Comparison of ENCODE assay signal across 9 cellular contexts in the genomic region with DNA sequence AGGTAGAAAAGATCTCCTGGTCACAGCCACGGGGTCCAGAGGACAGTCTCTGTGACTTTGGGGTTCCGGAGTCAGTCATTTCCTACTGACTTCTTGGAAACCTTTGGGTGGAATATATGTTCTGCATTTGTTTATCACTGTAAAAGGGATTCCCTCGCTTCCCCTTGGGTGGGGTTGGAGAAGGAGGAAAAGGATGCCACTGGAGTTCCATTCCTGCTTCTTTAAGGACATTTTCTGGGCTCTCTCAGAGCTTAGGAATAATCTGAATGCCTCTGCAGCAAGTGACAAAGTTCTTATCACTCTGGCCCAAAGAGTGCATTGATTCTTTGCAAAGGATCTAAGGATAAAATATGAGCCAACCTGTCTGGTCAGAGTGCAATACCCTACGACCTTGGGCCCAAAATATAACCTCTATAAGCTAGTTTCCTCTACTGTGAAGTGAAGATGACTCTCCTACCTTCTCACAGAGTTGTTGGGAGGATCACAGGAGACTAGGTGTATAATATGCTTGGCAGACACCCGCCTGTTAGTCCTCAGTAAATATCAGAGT. TPM values are rescaled to one million over a fixed set of nuclear protein-coding genes. Genes with fewer than 3 reads are reported as not detected.
A peak's percentile ranks its signal among the peaks of the same experiment; 100 is the strongest.
DNase-seq lines count a peak whose midpoint lies in the region; ATAC-seq and TF ChIP-seq lines count a peak whose summit lies in the region.
"Had no signal": no experiment of that assay in that cellular context is flagged by ENCODE, and none has a peak within 500 bp of the region (broad histone marks: within the 10 kb centered on the region; RNA-seq: fewer than 3 reads in every experiment).

No MANE protein-coding gene starts in this region.

- H3K9me3 Mint-ChIP-seq in CD8-positive, alpha-beta memory T cell, result no peaks in the 10 kb centered on the region

- H3K4me3 ChIP-seq in CD8-positive, alpha-beta memory T cell (ENCODE audit: low read length), result peak overlapping the region; percentile 51
- H3K4me3 ChIP-seq in RWPE2 (ENCODE audit: severe bottlenecking), result no peak overlapping the region
- no peak overlapping the region for H3K4me3 ChIP-seq in gastroesophageal sphincter
- no peak overlapping the region for H3K4me3 ChIP-seq in skeletal muscle satellite cell (ENCODE audit: low read length)
- H3K4me3 ChIP-seq: K562 had no signal

- peaks cover 3 to 32% (median 13%) of the 10 kb centered on the region in 3 donors for H3K36me3 Mint-ChIP-seq in CD8-positive, alpha-beta memory T cell

- peak overlapping the region; percentile 43 to 87 (median 82) for H3K4me3 Mint-ChIP-seq in CD8-positive, alpha-beta memory T cell

- no peak for TF ChIP-seq POLR2A in gastroesophageal sphincter (IDR thresholded peaks at IDR 0.05)

- TF ChIP-seq CTCF in RWPE2 (IDR thresholded peaks at IDR 0.05; ENCODE audit: poor library complexity, severe bottlenecking), result no peak
- TF ChIP-seq CTCF in gastroesophageal sphincter (IDR thresholded peaks at IDR 0.05), result no peak

- 70 to 87% methylated on average over 1 to 3 of the region's 5 CpGs for WGBS in gastroesophageal sphincter (ENCODE audit: low coverage in 1 of 2), 2 donors

- peak overlapping the region; percentile 55 for H3K27ac ChIP-seq in CD8-positive, alpha-beta memory T cell (ENCODE audit: low read depth, low read length)
- peak overlapping the region; percentile 80 for H3K27ac ChIP-seq in RWPE2 (ENCODE audit: poor library complexity, severe bottlenecking)
- H3K27ac ChIP-seq in gastroesophageal sphincter, result peak overlapping the region in 3 of 4 donors; percentile 45 to 60 (median 58)

- no peaks in the 10 kb centered on the region for H3K27me3 Mint-ChIP-seq in CD8-positive, alpha-beta memory T cell

- H3K4me1 Mint-ChIP-seq in CD8-positive, alpha-beta memory T cell, result peaks cover 97 to 98% (median 98%) of the 10 kb centered on the region in 3 donors

- H3K27me3 ChIP-seq in CD8-positive, alpha-beta memory T cell (ENCODE audit: insufficient read depth, low read length, poor library complexity, severe bottlenecking), result no peaks in the 10 kb centered on the region
- no peaks in the 10 kb centered on the region for H3K27me3 ChIP-seq in RWPE2 (ENCODE audit: insufficient read depth, poor library complexity, severe bottlenecking)
- H3K27me3 ChIP-seq in gastroesophageal sphincter, result no peaks in the 10 kb centered on the region
- H3K27me3 ChIP-seq in skeletal muscle satellite cell (ENCODE audit: control insufficient read depth, insufficient read depth, low read length), result peaks cover 25% of the 10 kb centered on the region

- CTCF ChIA-PET in CD8-positive, alpha-beta memory T cell (lab: Charles Lee), result interaction anchor here (0.7 to 15.1 kb wide), 8 partner anchors 15 to 204 kb away, joined by 3 to 208 read pairs (median 3); a partner anchor contains a TSS

- no peak for DNase-seq in CD8-positive, alpha-beta memory T cell
- DNase-seq in RWPE2 (ENCODE audit: low spot score), result no peak
- DNase-seq in cerebellum (ENCODE audit: low spot score), result no peak
- no peak for DNase-seq in stimulated activated naive CD4-positive, alpha-beta T cell (lab: John Stamatoyannopoulos, UW)
- no peak for DNase-seq in NCI-H524 treated with DMSO at 0.1 percent for 48 hours (lab: John Stamatoyannopoulos, UW)
- DNase-seq in stimulated activated CD4-positive, alpha-beta T cell treated with anti-CD3 and anti-CD28 coated beads, Interleukin-4, amount 100 ng/mL, for 4 hours, result no peak

- no peak for TF ChIP-seq EP300 in gastroesophageal sphincter (IDR thresholded peaks at IDR 0.05)

- H3K36me3 ChIP-seq in CD8-positive, alpha-beta memory T cell (ENCODE audit: insufficient read depth, low read length), result peaks cover 9% of the 10 kb centered on the region
- H3K36me3 ChIP-seq in RWPE2 (ENCODE audit: low read depth) (no peaks in the 10 kb centered on the region), gastroesophageal sphincter (no peaks in the 10 kb centered on the region), skeletal muscle satellite cell (ENCODE audit: insufficient read depth, low read length) (no peaks in the 10 kb centered on the region)

- POLR2A ChIA-PET in CD8-positive, alpha-beta memory T cell (lab: Charles Lee), result interaction anchor here (0.6 to 10.2 kb wide), 7 partner anchors 8 to 132 kb away, joined by 3 to 108 read pairs (median 4); a partner anchor contains a TSS

- ATAC-seq in RWPE2 (ENCODE audit: low read depth), result no peak
- ATAC-seq in gastroesophageal sphincter, result no peak
- ATAC-seq: K562 had no signal

- H3K9me3 ChIP-seq in CD8-positive, alpha-beta memory T cell (ENCODE audit: low read length), result no peaks in the 10 kb centered on the region
- H3K9me3 ChIP-seq in RWPE2 (ENCODE audit: severe bottlenecking) (no peaks in the 10 kb centered on the region), gastroesophageal sphincter (no peaks in the 10 kb centered on the region), skeletal muscle satellite cell (replicated peaks; ENCODE audit: low read length) (no peaks in the 10 kb centered on the region)

- H3K9ac ChIP-seq in skeletal muscle satellite cell (ENCODE audit: low read depth, low read length), result no peak overlapping the region

- H3K4me2 ChIP-seq in skeletal muscle satellite cell (ENCODE audit: low read length), result peak overlapping the region; percentile 57

- H3K27ac Mint-ChIP-seq in CD8-positive, alpha-beta memory T cell, result peak overlapping the region; percentile 87 to 99 (median 95)

- H3K4me1 ChIP-seq in CD8-positive, alpha-beta memory T cell (ENCODE audit: insufficient read depth, low read length), result peaks cover 99% of the 10 kb centered on the region
- H3K4me1 ChIP-seq in RWPE2 (ENCODE audit: insufficient read depth, poor library complexity, severe bottlenecking) (peaks cover 19% of the 10 kb centered on the region), gastroesophageal sphincter (peaks cover 5 to 59% (median 18%) of the 10 kb centered on the region in 3 donors), skeletal muscle satellite cell (ENCODE audit: control insufficient read depth, insufficient read depth, low read length) (peaks cover 21% of the 10 kb centered on the region)

RNA-seq across cellular contexts. Expression of a gene that starts 17.2 kb away (rescaled TPM):
- 10 to 100 TPM; 55.1 to 56.6 TPM for total RNA-seq in CD8-positive, alpha-beta memory T cell
- 110 TPM for polyA plus RNA-seq in CD8-positive, alpha-beta memory T cell
- total RNA-seq in gastroesophageal sphincter, result 10 to 100 TPM; 10.1 to 21.6 (median 10.5) TPM
- total RNA-seq in skeletal muscle satellite cell (2012; rRNA removed), result 0.87 and 1.3 TPM in 2 replicates
- total RNA-seq in cerebellum, result 16.2 TPM
